Comparison of ENCODE assay signal across 18 cellular contexts in genomic region chr2:11537951-11538350, GRCh38.
"Had no signal": no experiment of that assay in that cellular context is flagged by ENCODE, and none has a peak within 500 bp of the region (broad histone marks: within the 10 kb centered on the region; RNA-seq: fewer than 3 reads in every experiment).

No MANE protein-coding gene starts in this region.

- H3K36me3 ChIP-seq: esophagus muscularis mucosa, gastrocnemius medialis, heart right ventricle, neural progenitor cell, pancreas, tibial nerve, upper lobe of right lung had no signal

- H3K9me3 ChIP-seq: esophagus muscularis mucosa, gastrocnemius medialis, heart right ventricle, mucosa of descending colon, pancreas, tibial nerve, upper lobe of right lung had no signal

- H3K27ac ChIP-seq: epithelial cell of prostate, esophagus muscularis mucosa, gastrocnemius medialis, heart right ventricle, neural progenitor cell, pancreas, tibial nerve, upper lobe of right lung had no signal

- H3K4me2 ChIP-seq: neural progenitor cell had no signal

- H3K4me3 ChIP-seq: esophagus muscularis mucosa, gastrocnemius medialis, heart right ventricle, mucosa of descending colon, neural progenitor cell, pancreas, tibial nerve, upper lobe of right lung had no signal

- ATAC-seq: gastrocnemius medialis; heart right ventricle; mucosa of descending colon; natural killer cell; pancreas; right cardiac atrium; stimulated activated effector memory CD8-positive, alpha-beta T cell treated with anti-CD3 and anti-CD28 coated beads, Interleukin-12 subunit alpha, Interleukin-12 subunit beta, amount 100 ng/mL, for 72 hours; upper lobe of right lung had no signal

- H3K9ac ChIP-seq: neural progenitor cell had no signal

- H3K4me1 ChIP-seq: upper lobe of right lung had no signal

- H3K27me3 ChIP-seq: gastrocnemius medialis, neural progenitor cell, pancreas, tibial nerve had no signal

- DNase-seq: effector memory CD4-positive, alpha-beta T cell; gastrocnemius medialis; heart right ventricle; hypothalamus; kidney glomerular epithelial cell; mucosa of descending colon; natural killer cell; occipital lobe; pancreas; right cardiac atrium; stimulated activated CD4-positive, alpha-beta T cell treated with anti-CD3 and anti-CD28 coated beads, Interleukin-4, amount 100 ng/mL, for 1 hour; stimulated activated CD8-positive, alpha-beta memory T cell treated with anti-CD3 and anti-CD28 coated beads, Interleukin-4, amount 100 ng/mL, for 48 hours; upper lobe of right lung had no signal
